ENCODE assay signal across 8 cellular contexts in genomic region chr9:121300283-121301119, GRCh38. TPM values are rescaled to one million over a fixed set of nuclear protein-coding genes. Genes with fewer than 3 reads are reported as not detected.
A peak's percentile ranks its signal among the peaks of the same experiment; 100 is the strongest.
DNase-seq lines count a peak whose midpoint lies in the region; ATAC-seq, FAIRE-seq and TF ChIP-seq lines count a peak whose summit lies in the region.
"Had no signal": no experiment of that assay in that cellular context is flagged by ENCODE, and none has a peak within 500 bp of the region (broad histone marks: within the 10 kb centered on the region; RNA-seq: fewer than 3 reads in every experiment).

No MANE protein-coding gene starts in this region.

- H3K27me3 ChIP-seq in HUES48 (ENCODE audit: control insufficient read depth, insufficient read depth, low read length) (peaks cover 36% of the 10 kb centered on the region), adipocyte (replicated peaks; ENCODE audit: control insufficient read depth, insufficient read depth, low read length) (no peaks in the 10 kb centered on the region)

- peaks cover 14 to 30% of the 10 kb centered on the region in 2 donors for H3K4me1 Mint-ChIP-seq in stimulated activated naive B cell treated with anti-CD40 and anti-IgM and Interleukin-4, amounts not matched to agents 10 μg/mL and 1 μg/mL and 100 μg/mL, for 72 hours

- peaks cover 6 to 10% of the 10 kb centered on the region in 2 donors for H3K27me3 Mint-ChIP-seq in stimulated activated naive B cell treated with anti-CD40 and anti-IgM and Interleukin-4, amounts not matched to agents 10 μg/mL and 1 μg/mL and 100 μg/mL, for 72 hours

- no peak for ATAC-seq in stimulated activated naive B cell treated with anti-CD40 and anti-IgM and Interleukin-4, amounts not matched to agents 10 μg/mL and 1 μg/mL and 100 μg/mL, for 72 hours (replicated peaks)
- ATAC-seq in HG02938 (IDR thresholded peaks at IDR 0.05; ENCODE audit: unreplicated experiment): no peak
- no peak for ATAC-seq in GM21515 (IDR thresholded peaks at IDR 0.05; ENCODE audit: unreplicated experiment)

- H3K4me1 ChIP-seq in HUES48 (ENCODE audit: control insufficient read depth, insufficient read depth, low read length) (peaks cover 22% of the 10 kb centered on the region), adipocyte (ENCODE audit: control insufficient read depth, insufficient read depth, low read length) (peaks cover 85% of the 10 kb centered on the region), kidney (ENCODE audit: control insufficient read depth in 1 of 2, insufficient read depth in 1 of 2, low read depth in 1 of 2, low read length in 2 of 2) (peaks cover 24 to 33% of the 10 kb centered on the region in 2 donors)

- intact Hi-C loops in kidney (cut with DNase I): no loop called here

- H3K36me3 ChIP-seq in HUES48 (ENCODE audit: control insufficient read depth, insufficient read depth, low read length) (peaks cover 4% of the 10 kb centered on the region; the same call in 1 of the 2 replicates), adipocyte (ENCODE audit: control insufficient read depth, insufficient read depth, low read length, severe bottlenecking) (peaks cover 34% of the 10 kb centered on the region), kidney (ENCODE audit: control insufficient read depth in 1 of 2, insufficient read depth in 2 of 2, low read length in 2 of 2) (peaks cover 23 to 35% of the 10 kb centered on the region in 2 donors)

- peak overlapping the region; percentile 62 for H3K4me3 ChIP-seq in HUES48 (ENCODE audit: low read depth, low read length)
- peak overlapping the region; percentile 82 for H3K4me3 ChIP-seq in adipocyte (ENCODE audit: low read length)
- H3K4me3 ChIP-seq in kidney (ENCODE audit: low read length in 2 of 2): peak overlapping the region; percentile 64 to 65

- no peak overlapping the region for H3K9ac ChIP-seq in HUES48 (ENCODE audit: low read depth, low read length)
- H3K9ac ChIP-seq in adipocyte (ENCODE audit: low read length): peak overlapping the region; percentile 88
- H3K9ac ChIP-seq in kidney (ENCODE audit: low read length in 2 of 2): peak overlapping the region; percentile 76 to 85

- FAIRE-seq in kidney (lab: Jason Lieb, UNC): no peak

- DNase-seq in adipocyte (ENCODE audit: low read depth) (no peak), kidney (no peak), NCI-H1048 (lab: John Stamatoyannopoulos, UW) (no peak)
- DNase-seq in stimulated activated naive B cell treated with anti-CD40 and anti-IgM and Interleukin-4, amounts not matched to agents 10 μg/mL and 1 μg/mL and 100 μg/mL, for 72 hours: no peak
- DNase-seq: NCI-H2029 treated with DMSO at 0.1 percent for 48 hours had no signal

- peaks cover 11 to 12% of the 10 kb centered on the region in 2 donors for H3K36me3 Mint-ChIP-seq in stimulated activated naive B cell treated with anti-CD40 and anti-IgM and Interleukin-4, amounts not matched to agents 10 μg/mL and 1 μg/mL and 100 μg/mL, for 72 hours

- no peaks in the 10 kb centered on the region for H3K9me3 ChIP-seq in HUES48 (ENCODE audit: control insufficient read depth, insufficient read depth, low read length)
- no peaks in the 10 kb centered on the region for H3K9me3 ChIP-seq in adipocyte (ENCODE audit: control insufficient read depth, low read length)
- H3K9me3 ChIP-seq in kidney (ENCODE audit: control insufficient read depth in 1 of 2, low read length in 2 of 2): no peaks in the 10 kb centered on the region

- TF ChIP-seq CTCF in kidney (IDR thresholded peaks at IDR 0.05; ENCODE audit: borderline replicate concordance, extremely low read depth, insufficient read depth): no peak

- H3K27ac Mint-ChIP-seq in stimulated activated naive B cell treated with anti-CD40 and anti-IgM and Interleukin-4, amounts not matched to agents 10 μg/mL and 1 μg/mL and 100 μg/mL, for 72 hours: no peak overlapping the region

- H3K9me3 Mint-ChIP-seq in stimulated activated naive B cell treated with anti-CD40 and anti-IgM and Interleukin-4, amounts not matched to agents 10 μg/mL and 1 μg/mL and 100 μg/mL, for 72 hours: no peaks in the 10 kb centered on the region

- peak overlapping the region; percentile 75 to 76 for H3K4me3 Mint-ChIP-seq in stimulated activated naive B cell treated with anti-CD40 and anti-IgM and Interleukin-4, amounts not matched to agents 10 μg/mL and 1 μg/mL and 100 μg/mL, for 72 hours

- H3K27ac ChIP-seq in HUES48 (ENCODE audit: low read depth, low read length) (no peak overlapping the region), kidney (ENCODE audit: low read depth in 2 of 2, low read length in 2 of 2) (peak overlapping the region; percentile 13 to 33)

RNA-seq across cellular contexts. Expression of gene GSN, which starts 32.5 kb away (rescaled TPM):
- total RNA-seq in kidney: 511 TPM
- 235 TPM for polyA plus RNA-seq in kidney (ENCODE audit: insufficient read depth, low read depth, low replicate concordance)
